ENCODE assay signal across 26 cellular contexts in the genomic region with DNA sequence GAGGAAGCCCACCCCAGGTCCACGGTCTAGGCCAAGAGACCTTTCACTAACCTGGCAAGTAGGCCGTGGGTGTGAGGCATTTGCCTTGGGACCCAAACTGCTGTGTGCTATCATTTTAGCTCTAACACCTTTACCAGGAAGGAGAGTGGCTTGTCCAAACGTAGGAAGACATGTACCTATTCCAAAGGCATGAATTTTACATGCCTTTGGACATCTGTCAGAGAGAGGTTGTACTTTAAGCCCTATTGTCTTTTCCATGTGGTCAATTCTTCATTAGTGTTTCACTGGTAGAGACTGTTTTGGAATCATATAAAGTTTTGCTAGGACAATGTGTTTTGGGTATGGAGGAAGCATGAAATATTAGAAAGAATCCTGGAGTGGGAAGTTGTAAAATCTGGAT.
"Had no signal": no experiment of that assay in that cellular context is flagged by ENCODE, and none has a peak within 500 bp of the region (broad histone marks: within the 10 kb centered on the region; RNA-seq: fewer than 3 reads in every experiment).

No MANE protein-coding gene starts in this region.

- ATAC-seq: esophagus mucosa; left lobe of liver; naive thymus-derived CD8-positive, alpha-beta T cell; sciatic nerve; stimulated activated naive CD8-positive, alpha-beta T cell treated with anti-CD3 and anti-CD28 coated beads, Interleukin-15, Interleukin-2, amounts not matched to agents 100 U/mL and 50 U/mL, for 24 hours had no signal

- H3K4me1 Mint-ChIP-seq: immature natural killer cell, nephron progenitor cell had no signal

- H3K36me3 Mint-ChIP-seq: immature natural killer cell; naive thymus-derived CD8-positive, alpha-beta T cell; type B pancreatic cell had no signal

- H3K4me1 ChIP-seq: prostate gland, right atrium auricular region, testis, tibial artery had no signal

- H3K4me3 Mint-ChIP-seq: immature natural killer cell; naive thymus-derived CD8-positive, alpha-beta T cell; nephron progenitor cell; type B pancreatic cell had no signal

- H3K9me3 Mint-ChIP-seq: immature natural killer cell; naive thymus-derived CD8-positive, alpha-beta T cell; nephron progenitor cell; type B pancreatic cell had no signal

- H3K27ac ChIP-seq: epithelial cell of prostate, prostate gland, right atrium auricular region, testis, tibial artery had no signal

- H3K27me3 Mint-ChIP-seq: type B pancreatic cell had no signal

- FAIRE-seq: frontal cortex had no signal

- DNase-seq: cerebellar nuclear complex; cortex of kidney; hypothalamus; immature natural killer cell; islet precursor cell; naive thymus-derived CD8-positive, alpha-beta T cell; nephron progenitor cell; nucleus accumbens; stimulated activated CD4-positive, alpha-beta T cell treated with anti-CD3 and anti-CD28 coated beads, Interleukin-12 subunit alpha, Interleukin-12 subunit beta, amount 100 ng/mL, for 4 hours; stimulated activated CD4-positive, alpha-beta T cell treated with anti-CD3 and anti-CD28 coated beads, Interleukin-1b, Interleukin-23, amount 100 ng/mL, for 48 hours; stimulated activated CD4-positive, alpha-beta T cell treated with anti-CD3 and anti-CD28 coated beads, Interleukin-4, amount 100 ng/mL, for 1 hour; stimulated activated CD8-positive, alpha-beta memory T cell treated with anti-CD3 and anti-CD28 coated beads, Interleukin-4, amount 100 ng/mL, for 48 hours; stimulated activated naive CD8-positive, alpha-beta T cell treated with anti-CD3 and anti-CD28 coated beads, Interleukin-15, Interleukin-2, amounts not matched to agents 100 U/mL and 50 U/mL, for 24 hours; substantia nigra; testis; tibial artery had no signal

- H3K27ac Mint-ChIP-seq: immature natural killer cell; naive thymus-derived CD8-positive, alpha-beta T cell; nephron progenitor cell; type B pancreatic cell had no signal

- H3K27me3 ChIP-seq: right atrium auricular region, testis, tibial artery had no signal

- H3K4me3 ChIP-seq: lung, prostate gland, right atrium auricular region, smooth muscle cell, testis, tibial artery had no signal

- H3K36me3 ChIP-seq: prostate gland, right atrium auricular region had no signal
